15 cellular contexts compared by ENCODE assay signal in the genomic region with DNA sequence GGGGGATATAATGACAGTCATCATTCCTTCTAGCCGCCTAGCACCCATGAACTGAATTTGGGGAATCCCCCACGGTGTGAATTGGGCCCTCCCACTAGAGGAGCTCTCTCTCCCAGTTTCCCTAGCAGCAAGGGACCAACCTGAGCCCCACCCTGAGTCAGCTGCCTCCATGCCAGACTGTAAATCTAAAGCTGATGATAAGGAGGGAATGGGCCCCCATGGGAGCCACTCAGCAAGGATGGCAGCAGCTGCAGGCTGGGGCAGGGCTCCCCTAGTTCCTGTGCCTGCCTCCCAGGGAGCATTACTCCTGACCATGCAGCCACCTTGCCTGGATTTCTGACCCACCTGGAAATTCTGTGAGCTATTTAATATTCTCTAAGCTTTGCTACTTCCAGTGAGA. TPM values are rescaled to one million over a fixed set of nuclear protein-coding genes. Genes with fewer than 3 reads are reported as not detected.
DNase-seq lines count a peak whose midpoint lies in the region; TF ChIP-seq lines count a peak whose summit lies in the region.
"Had no signal": no experiment of that assay in that cellular context is flagged by ENCODE, and none has a peak within 500 bp of the region (broad histone marks: within the 10 kb centered on the region; RNA-seq: fewer than 3 reads in every experiment).

No MANE protein-coding gene starts in this region.

- H3K36me3 ChIP-seq in HEK293 (ENCODE audit: control insufficient read depth in 2 of 2, insufficient read depth in 1 of 2, low read length in 2 of 2), result no peaks in the 10 kb centered on the region
- H3K36me3 ChIP-seq in tibial nerve, result no peaks in the 10 kb centered on the region
- no peaks in the 10 kb centered on the region for H3K36me3 ChIP-seq in mammary epithelial cell (ENCODE audit: insufficient read depth, low read length)
- H3K36me3 ChIP-seq: HAP-1 had no signal

- H3K4me1 Mint-ChIP-seq in glutamatergic neuron (ENCODE audit: low read depth, unreplicated experiment) (peaks cover 16% of the 10 kb centered on the region), neural crest cell (no peaks in the 10 kb centered on the region)
- H3K4me1 Mint-ChIP-seq: B cell; CD4-positive, CD25-positive, alpha-beta regulatory T cell; CD8-positive, alpha-beta memory T cell had no signal

- POLR2A ChIA-PET in HEK293 (lab: Yijun Ruan, JAX), result no interaction called here

- no peaks in the 10 kb centered on the region for H3K4me1 ChIP-seq in HEK293 (ENCODE audit: control insufficient read depth, insufficient read depth, low read length)
- no peaks in the 10 kb centered on the region for H3K4me1 ChIP-seq in tibial nerve
- no peaks in the 10 kb centered on the region for H3K4me1 ChIP-seq in mammary epithelial cell (ENCODE audit: insufficient read depth, low read length)
- H3K4me1 ChIP-seq: Caco-2, HAP-1 had no signal

- 56 to 66% methylated on average over 2 of the region's 2 CpGs for WGBS in tibial nerve, 2 donors
- 44% methylated on average over 2 of the region's 2 CpGs for WGBS in mammary epithelial cell (ENCODE audit: low coverage, missing lambda C conversion rate)

- H3K79me2 ChIP-seq in mammary epithelial cell (ENCODE audit: insufficient read depth, low read length), result no peaks in the 10 kb centered on the region

- DNase-seq in NCI-H69 (lab: John Stamatoyannopoulos, UW), result peak; percentile 8
- DNase-seq in glutamatergic neuron, result peak; percentile 42
- DNase-seq in neural crest cell (ENCODE audit: low read depth, low spot score), result no peak
- DNase-seq in pons (ENCODE audit: low spot score), result no peak
- no peak for DNase-seq in tibial nerve (ENCODE audit: low spot score in 2 of 2)
- DNase-seq in GM13977 (ENCODE audit: low spot score), result no peak
- DNase-seq in mammary epithelial cell, result no peak
- DNase-seq: C1 segment of cervical spinal cord; Caco-2; CD4-positive, CD25-positive, alpha-beta regulatory T cell; CD8-positive, alpha-beta memory T cell had no signal

- H3K36me3 Mint-ChIP-seq in glutamatergic neuron (ENCODE audit: unreplicated experiment), result peaks cover 5% of the 10 kb centered on the region
- peaks cover 3% of the 10 kb centered on the region for H3K36me3 Mint-ChIP-seq in neural crest cell (ENCODE audit: low read depth)
- H3K36me3 Mint-ChIP-seq: CD4-positive, CD25-positive, alpha-beta regulatory T cell; CD8-positive, alpha-beta memory T cell had no signal

- in situ Hi-C loops in GM13977 (cut with MboI; ENCODE audit: low pct_unique_long_range_greater_than_20kb, low sequenced_read_pairs, unreplicated experiment), result loop anchor here (25.0 kb wide), 1 partner anchor 162 kb away; no protein-coding TSS in a partner anchor
- in situ Hi-C loops in mammary epithelial cell (cut with MboI; ENCODE audit: low sequenced_read_pairs in 2 of 2), result no loop called here

- H4K20me1 ChIP-seq in mammary epithelial cell (ENCODE audit: insufficient read depth, low read length), result no peaks in the 10 kb centered on the region

- TF ChIP-seq EP300 in tibial nerve (IDR thresholded peaks at IDR 0.05), result no peak

- H3K4me3 ChIP-seq in HEK293 (ENCODE audit: low read depth, low read length) (no peak overlapping the region), tibial nerve (no peak overlapping the region), mammary epithelial cell (replicated peaks in 1 of 3; ENCODE audit: insufficient read depth in 1 of 3, low read depth in 2 of 3, low read length in 3 of 3) (no peak overlapping the region)
- H3K4me3 ChIP-seq: HAP-1 had no signal

- no peaks in the 10 kb centered on the region for H3K9me3 ChIP-seq in HEK293 (ENCODE audit: control insufficient read depth, insufficient read depth, low read depth, low read length)
- peaks cover 0 to under 1% (median 0%) of the 10 kb centered on the region in 4 donors for H3K9me3 ChIP-seq in tibial nerve
- no peaks in the 10 kb centered on the region for H3K9me3 ChIP-seq in mammary epithelial cell (replicated peaks; ENCODE audit: insufficient read depth, low read length)
- H3K9me3 ChIP-seq: Caco-2, HAP-1 had no signal

- peaks cover 6% of the 10 kb centered on the region for H3K9me3 Mint-ChIP-seq in glutamatergic neuron (ENCODE audit: unreplicated experiment)
- peaks cover 2% of the 10 kb centered on the region for H3K9me3 Mint-ChIP-seq in neural crest cell

- CTCF ChIA-PET in HEK293 (lab: Yijun Ruan, JAX), result no interaction called here
- CTCF ChIA-PET in mammary epithelial cell (lab: Charles Lee; ENCODE audit: low non-redundant PET), result no interaction called here

- H2AFZ ChIP-seq in mammary epithelial cell (ENCODE audit: low read depth, low read length), result no peak overlapping the region

- no peak for TF ChIP-seq POLR2A in tibial nerve (IDR thresholded peaks at IDR 0.05)

- BruUV-seq in mammary epithelial cell (replicated peaks; lab: Mats Ljungman, UMichigan), result no TSS peak

- intact Hi-C loops in mammary epithelial cell (cut with micrococcal nuclease), result no loop called here

- H3K4me3 Mint-ChIP-seq in glutamatergic neuron (ENCODE audit: unreplicated experiment), result peak overlapping the region; percentile 26
- no peak overlapping the region for H3K4me3 Mint-ChIP-seq in neural crest cell
- H3K4me3 Mint-ChIP-seq: B cell; CD4-positive, CD25-positive, alpha-beta regulatory T cell; CD8-positive, alpha-beta memory T cell had no signal

- H3K27me3 ChIP-seq in tibial nerve (no peaks in the 10 kb centered on the region), mammary epithelial cell (ENCODE audit: insufficient read depth, low read length) (peaks cover 6% of the 10 kb centered on the region)

- dilution Hi-C loops in mammary epithelial cell (cut with HindIII; ENCODE audit: low sequenced_read_pairs), result no loop called here

- no peak overlapping the region for H3K9ac ChIP-seq in mammary epithelial cell (ENCODE audit: insufficient read depth, low read length)

- H3K27me3 Mint-ChIP-seq in glutamatergic neuron (ENCODE audit: unreplicated experiment) (peaks cover 4% of the 10 kb centered on the region), neural crest cell (ENCODE audit: low read depth) (no peaks in the 10 kb centered on the region)

- H3K27ac Mint-ChIP-seq in glutamatergic neuron (ENCODE audit: unreplicated experiment) (peak overlapping the region; percentile 70), neural crest cell (ENCODE audit: unreplicated experiment) (peak overlapping the region; percentile 57)
- H3K27ac Mint-ChIP-seq: B cell; CD4-positive, CD25-positive, alpha-beta regulatory T cell; CD8-positive, alpha-beta memory T cell had no signal

- TF ChIP-seq CTCF in HEK293 (tag by site-specific recombination; IDR thresholded peaks at IDR 0.05) (no peak), glutamatergic neuron (IDR thresholded peaks at IDR 0.05; ENCODE audit: partially characterized antibody, unreplicated experiment) (no peak), neural crest cell (conservative IDR thresholded peaks at IDR 0.05) (no peak), tibial nerve (IDR thresholded peaks at IDR 0.05) (no peak), GM13977 (IDR thresholded peaks at IDR 0.05; ENCODE audit: extremely low read depth, insufficient read depth, missing control alignments) (no peak), mammary epithelial cell (conservative IDR thresholded peaks at IDR 0.05 in 1 of 2, IDR thresholded peaks at IDR 0.05 in 1 of 2; ENCODE audit: extremely low read depth in 1 of 2, insufficient read depth in 1 of 2, low read depth in 1 of 2, low read length in 2 of 2) (no peak)

- no peak overlapping the region for H3K4me2 ChIP-seq in mammary epithelial cell (ENCODE audit: insufficient read depth, low read depth, low read length)

- no peak overlapping the region for H3K27ac ChIP-seq in HEK293 (ENCODE audit: extremely low read depth, low read depth, low read length)
- no peak overlapping the region for H3K27ac ChIP-seq in tibial nerve
- no peak overlapping the region for H3K27ac ChIP-seq in mammary epithelial cell (ENCODE audit: insufficient read depth, low read depth, low read length)
- H3K27ac ChIP-seq: HL-60 had no signal

TF ChIP-seq in HEK293, 187 proteins besides CTCF, POLR2A, EP300 and RAD21:
- TF ChIP-seq ZIC2 (tag by site-specific recombination; IDR thresholded peaks at IDR 0.05) (peak; percentile 27; the same call in 1 of the 2 replicates), ZSCAN23 (tag by site-specific recombination; IDR thresholded peaks at IDR 0.05) (no peak), SP3 (tag by site-specific recombination; IDR thresholded peaks at IDR 0.05) (no peak), FEZF1 (tag by site-specific recombination; IDR thresholded peaks at IDR 0.05) (no peak), ZNF311 (tag by site-specific recombination; IDR thresholded peaks at IDR 0.05; ENCODE audit: borderline replicate concordance) (no peak), ZNF366 (tag by site-specific recombination; conservative IDR thresholded peaks at IDR 0.05) (no peak), ZNF155 (tag by site-specific recombination; IDR thresholded peaks at IDR 0.05) (no peak), GLIS1 (tag by site-specific recombination; IDR thresholded peaks at IDR 0.05) (peak; percentile 96), ZNF394 (tag by site-specific recombination; IDR thresholded peaks at IDR 0.05; ENCODE audit: borderline replicate concordance) (no peak), ZNF404 (tag by site-specific recombination; IDR thresholded peaks at IDR 0.05) (no peak), ZNF623 (tag by site-specific recombination; IDR thresholded peaks at IDR 0.05) (no peak)
- TF ChIP-seq, protein P1, sequence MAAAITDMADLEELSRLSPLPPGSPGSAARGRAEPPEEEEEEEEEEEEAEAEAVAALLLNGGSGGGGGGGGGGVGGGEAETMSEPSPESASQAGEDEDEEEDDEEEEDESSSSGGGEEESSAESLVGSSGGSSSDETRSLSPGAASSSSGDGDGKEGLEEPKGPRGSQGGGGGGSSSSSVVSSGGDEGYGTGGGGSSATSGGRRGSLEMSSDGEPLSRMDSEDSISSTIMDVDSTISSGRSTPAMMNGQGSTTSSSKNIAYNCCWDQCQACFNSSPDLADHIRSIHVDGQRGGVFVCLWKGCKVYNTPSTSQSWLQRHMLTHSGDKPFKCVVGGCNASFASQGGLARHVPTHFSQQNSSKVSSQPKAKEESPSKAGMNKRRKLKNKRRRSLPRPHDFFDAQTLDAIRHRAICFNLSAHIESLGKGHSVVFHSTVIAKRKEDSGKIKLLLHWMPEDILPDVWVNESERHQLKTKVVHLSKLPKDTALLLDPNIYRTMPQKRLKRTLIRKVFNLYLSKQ (tag by site-specific recombination; IDR thresholded peaks at IDR 0.05; ENCODE audit: borderline replicate concordance), result no peak
TF ChIP-seq in HEK293: peak in this region for 2.

RNA-seq across cellular contexts. Expression of a gene that starts 56.9 kb away (rescaled TPM):
- total RNA-seq in glutamatergic neuron (ENCODE audit: unreplicated experiment) (42.7 TPM), neural crest cell (30.9 and 33.5 TPM in 2 replicates), tibial nerve (10 to 100 TPM in 3 of 4 donors, 1 to 10 TPM in 1; 9.9 to 11.7 (median 10.0) TPM), mammary epithelial cell (1 to 10 TPM; 2.5 to 6.3 TPM)
- polyA plus RNA-seq in mammary epithelial cell, result 3.3 TPM
- polyA minus RNA-seq in mammary epithelial cell, result 10.2 TPM

Comparison
In these comparisons a context has a peak if more than half of its experiments do, and no peak if none do; other contexts are left out.
1. DNase-seq: peak in NCI-H69 (single experiment) and glutamatergic neuron (single experiment); none in neural crest cell (single experiment), pons (single experiment), tibial nerve (0 of 2), GM13977 (single experiment) and mammary epithelial cell (single experiment).